8 cellular contexts compared by ENCODE assay signal in the genomic region with DNA sequence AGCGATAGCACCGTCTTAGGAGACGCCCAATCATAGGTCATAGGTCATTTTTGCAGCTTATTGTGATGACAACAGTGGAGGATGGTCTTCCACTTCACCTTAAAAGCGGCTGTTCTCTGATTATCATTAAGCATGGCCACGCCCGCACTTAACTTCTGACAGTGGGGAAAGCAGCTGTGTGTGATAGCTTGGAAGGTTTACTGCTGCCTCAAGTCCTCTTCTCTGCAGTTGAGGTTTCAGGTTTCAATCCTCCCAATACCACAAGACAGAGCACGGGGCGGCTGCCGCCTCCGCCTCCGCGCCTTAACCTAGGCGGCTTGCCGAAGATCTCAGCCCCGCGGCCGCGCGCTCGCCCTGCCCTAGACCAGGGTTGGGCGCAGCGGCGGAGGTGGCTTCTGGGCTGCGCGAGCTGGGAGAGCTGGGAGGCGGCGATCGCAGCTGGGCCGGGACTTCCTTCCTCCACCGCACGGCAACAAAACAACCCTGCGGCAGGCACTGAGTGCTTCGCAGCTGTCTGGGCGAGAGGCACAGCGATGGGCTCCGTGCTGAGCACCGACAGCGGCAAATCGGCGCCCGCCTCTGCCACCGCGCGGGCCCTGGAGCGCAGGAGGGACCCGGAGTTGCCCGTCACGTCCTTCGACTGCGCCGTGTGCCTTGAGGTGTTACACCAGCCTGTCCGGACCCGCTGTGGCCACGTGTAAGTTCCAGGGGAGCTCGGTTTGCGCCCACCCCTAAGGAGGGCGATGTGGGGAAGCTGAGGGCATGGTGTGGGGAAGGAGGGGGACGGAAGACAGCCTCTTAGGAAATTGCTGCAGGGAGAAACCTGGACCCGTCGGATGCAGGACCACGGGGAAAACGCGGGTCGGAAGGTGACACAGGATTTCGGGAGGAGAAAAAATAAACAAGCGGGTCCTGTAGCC. TPM values are rescaled to one million over a fixed set of nuclear protein-coding genes. Genes with fewer than 3 reads are reported as not detected.
DNase-seq lines count a peak whose midpoint lies in the region; ATAC-seq and TF ChIP-seq lines count a peak whose summit lies in the region.

A gene (plus strand): TSS at position 495 of the 920 bp plus-strand sequence. CDS start 39 bp downstream, at position 534.

- no peaks in the 10 kb centered on the region for H3K9me3 Mint-ChIP-seq in chondrocyte (ENCODE audit: low read depth)

- TF ChIP-seq CTCF in chondrocyte (IDR thresholded peaks at IDR 0.05): no peak

- H3K27me3 Mint-ChIP-seq in chondrocyte (ENCODE audit: low read depth): peaks cover 13% of the 10 kb centered on the region

- peak within 1 kb of the TSS; percentile 75 for H3K27ac Mint-ChIP-seq in chondrocyte (ENCODE audit: unreplicated experiment)

- DNase-seq in AG08395 (ENCODE audit: low spot score) (peak; percentile 77), NCI-H345 (lab: John Stamatoyannopoulos, UW) (peak; percentile 60), chondrocyte (ENCODE audit: low spot score) (no peak), kidney tubule cell (ENCODE audit: low spot score) (peak; percentile 86)
- DNase-seq in activated CD4-positive, CD25-positive, alpha-beta regulatory T cell treated with anti-CD3 and anti-CD28 coated beads, Interleukin-2, amount 50 U/mL, for 72 hours: peak; percentile 87
- DNase-seq in stimulated activated CD4-positive, alpha-beta T cell treated with anti-CD3 and anti-CD28 coated beads, Interleukin-1b, Interleukin-23, amount 100 ng/mL, for 1 hour (ENCODE audit: low read depth in 2 of 2): peak; percentile 47 to 68

- H3K4me1 Mint-ChIP-seq in chondrocyte (ENCODE audit: low read depth): peaks cover 13% of the 10 kb centered on the region

- ATAC-seq in GM18873 (IDR thresholded peaks at IDR 0.05; ENCODE audit: low FRiP score, unreplicated experiment): peak; percentile 84
- ATAC-seq in HG03135 (IDR thresholded peaks at IDR 0.05; ENCODE audit: unreplicated experiment): peak; percentile 84

- H3K36me3 Mint-ChIP-seq in chondrocyte (ENCODE audit: low read depth): no peaks in the 10 kb centered on the region

- peak within 1 kb of the TSS; percentile 94 for H3K4me3 Mint-ChIP-seq in chondrocyte (ENCODE audit: unreplicated experiment)

RNA-seq across cellular contexts. Expression of the gene that starts here (rescaled TPM):
- total RNA-seq in chondrocyte: 0.51 to 0.87 TPM (median 0.60 TPM) in 3 replicates
